12 cellular contexts compared by ENCODE assay signal in genomic region chr2:68231061-68231372, GRCh38. TPM values are rescaled to one million over a fixed set of nuclear protein-coding genes. Genes with fewer than 3 reads are reported as not detected.
DNase-seq lines count a peak whose midpoint lies in the region; ATAC-seq and TF ChIP-seq lines count a peak whose summit lies in the region.
"Had no signal": no experiment of that assay in that cellular context is flagged by ENCODE, and none has a peak within 500 bp of the region (broad histone marks: within the 10 kb centered on the region; RNA-seq: fewer than 3 reads in every experiment).

No MANE protein-coding gene starts in this region.

- peak overlapping the region in 3 of 11 experiments; percentile 3 to 54 (median 49); a peak in 4 of 22 replicates for H3K9ac ChIP-seq in BLaER1 treated with 17β-estradiol and CSF1 and Interleukin-3, amounts not matched to agents 10 nM and 100 nM
- no peak overlapping the region for H3K9ac ChIP-seq in endodermal cell (ENCODE audit: extremely low read depth, low read length, poor library complexity, severe bottlenecking)

- H3K27me3 Mint-ChIP-seq in HFFc6 (ENCODE audit: insufficient read depth) (no peaks in the 10 kb centered on the region), endodermal cell (ENCODE audit: insufficient read depth) (no peaks in the 10 kb centered on the region), naive B cell (no peaks in the 10 kb centered on the region)

- H3K4me2 ChIP-seq in BLaER1 treated with 17β-estradiol and CSF1 and Interleukin-3, amounts not matched to agents 10 nM and 100 nM, result peak overlapping the region in 10 of 11 experiments; percentile 16 to 69 (median 46); a peak in 16 of 22 replicates

- peaks cover 83 to 100% (median 98%) of the 10 kb centered on the region in 11 experiments for H4K20me1 ChIP-seq in BLaER1 treated with 17β-estradiol and CSF1 and Interleukin-3, amounts not matched to agents 10 nM and 100 nM

- H3K4me3 ChIP-seq in BLaER1 treated with 17β-estradiol and CSF1 and Interleukin-3, amounts not matched to agents 10 nM and 100 nM, result no peak overlapping the region
- H3K4me3 ChIP-seq in endodermal cell (ENCODE audit: low read length), result no peak overlapping the region

- no peaks in the 10 kb centered on the region for H3K27me3 ChIP-seq in BLaER1 treated with 17β-estradiol and CSF1 and Interleukin-3, amounts not matched to agents 10 nM and 100 nM
- no peaks in the 10 kb centered on the region for H3K27me3 ChIP-seq in endodermal cell (ENCODE audit: control insufficient read depth, insufficient read depth, low read length, poor library complexity, severe bottlenecking)

- peak overlapping the region in 7 of 11 experiments; percentile 1 to 55 (median 44); a peak in 10 of 22 replicates for H3K27ac ChIP-seq in BLaER1 treated with 17β-estradiol and CSF1 and Interleukin-3, amounts not matched to agents 10 nM and 100 nM
- peak overlapping the region; percentile 16 for H3K27ac ChIP-seq in endodermal cell (ENCODE audit: low read depth, low read length)

- peaks cover 0 to 32% (median 6%) of the 10 kb centered on the region in 11 experiments; a peak in 17 of 22 replicates for H3K36me3 ChIP-seq in BLaER1 treated with 17β-estradiol and CSF1 and Interleukin-3, amounts not matched to agents 10 nM and 100 nM
- H3K36me3 ChIP-seq in endodermal cell (ENCODE audit: control insufficient read depth, insufficient read depth, low read length), result peaks cover 8% of the 10 kb centered on the region

- no peak for ATAC-seq in naive B cell (ENCODE audit: low read depth in 2 of 2)
- no peak for ATAC-seq in HG03460 (IDR thresholded peaks at IDR 0.05; ENCODE audit: unreplicated experiment)

- no peaks in the 10 kb centered on the region for H3K36me3 Mint-ChIP-seq in HFFc6 (ENCODE audit: low read depth)
- peaks cover 8% of the 10 kb centered on the region for H3K36me3 Mint-ChIP-seq in endodermal cell (ENCODE audit: low read depth)
- peaks cover 0 to 5% of the 10 kb centered on the region in 2 donors for H3K36me3 Mint-ChIP-seq in naive B cell

- H3K4me1 ChIP-seq in BLaER1 treated with 17β-estradiol and CSF1 and Interleukin-3, amounts not matched to agents 10 nM and 100 nM, result peaks cover 17 to 70% (median 22%) of the 10 kb centered on the region in 10 experiments
- H3K4me1 ChIP-seq in endodermal cell (ENCODE audit: control insufficient read depth, insufficient read depth, low read length), result peaks cover 5% of the 10 kb centered on the region

- DNase-seq in HFFc6, result no peak
- DNase-seq in endodermal cell, result no peak
- no peak for DNase-seq in naive B cell
- no peak for DNase-seq in GM03348 (ENCODE audit: low spot score)
- no peak for DNase-seq in NCI-H1694 treated with DMSO at 0.1 percent for 48 hours (lab: John Stamatoyannopoulos, UW)
- no peak for DNase-seq in NCI-H1436 treated with DMSO at 0.1 percent for 48 hours (lab: John Stamatoyannopoulos, UW)
- DNase-seq: activated naive CD4-positive, alpha-beta T cell; midbrain; NCI-H146; stimulated activated naive CD4-positive, alpha-beta T cell treated with Interleukin-2 at 50 U/mL for 16 hours had no signal

- H3K4me1 Mint-ChIP-seq in HFFc6 (ENCODE audit: low read depth) (peaks cover 81% of the 10 kb centered on the region), endodermal cell (peaks cover 19% of the 10 kb centered on the region), naive B cell (peaks cover 50 to 84% (median 76%) of the 10 kb centered on the region in 3 donors)

- WGBS in endodermal cell (ENCODE audit: insufficient coverage in 1 of 2, insufficient read length in 1 of 2), 2 experiments, result 79 to 100% methylated on average over 1 of the region's 1 CpG

- TF ChIP-seq CTCF in HFFc6 (IDR thresholded peaks at IDR 0.05) (no peak), endodermal cell (conservative IDR thresholded peaks at IDR 0.05) (no peak)

- H3K27ac Mint-ChIP-seq in HFFc6 (peak overlapping the region; percentile 45), endodermal cell (no peak overlapping the region), naive B cell (peak overlapping the region; percentile 23 to 76 (median 62))

- H3K9me3 Mint-ChIP-seq in HFFc6, result no peaks in the 10 kb centered on the region
- H3K9me3 Mint-ChIP-seq in endodermal cell, result peaks cover 5% of the 10 kb centered on the region
- H3K9me3 Mint-ChIP-seq in naive B cell, result no peaks in the 10 kb centered on the region

- peak overlapping the region; percentile 28 for H3K4me3 Mint-ChIP-seq in HFFc6
- H3K4me3 Mint-ChIP-seq in endodermal cell, result no peak overlapping the region
- H3K4me3 Mint-ChIP-seq in naive B cell, result peak overlapping the region in 5 of 8 donors; percentile 4 to 47 (median 30)

- H3K9me3 ChIP-seq in BLaER1 treated with 17β-estradiol and CSF1 and Interleukin-3, amounts not matched to agents 10 nM and 100 nM (replicated peaks in 1 of 11), result peaks cover 0 to under 1% (median 0%) of the 10 kb centered on the region in 11 experiments; a peak in 1 of 22 replicates
- peaks cover 6% of the 10 kb centered on the region for H3K9me3 ChIP-seq in endodermal cell (ENCODE audit: control insufficient read depth, low read length)

RNA-seq across cellular contexts. Expression of gene PPP3R1, which starts 21.3 kb away (rescaled TPM):
- total RNA-seq in HFFc6 (2021; fragmentation: NEBNext Ultra II Directional; extraction: Animal tissue kit (Norgen Biotek cat#: 25700)), result 10 to 100 TPM; 60.0 to 67.0 (median 63.0) TPM
- 10 to 100 TPM; 57.4 to 59.5 TPM for total RNA-seq in endodermal cell
- polyA plus RNA-seq in endodermal cell (2013, experiment 1 of 2), result 46.4 TPM
- polyA plus RNA-seq in endodermal cell (2013, experiment 2 of 2), result 44.5 TPM
- 10 to 100 TPM in 1 of 6 donors, 1 to 10 TPM in 5; 1.4 to 11.2 (median 6.6) TPM for polyA plus RNA-seq in naive B cell (ENCODE audit: low read depth in 6 of 6)
